8 cellular contexts compared by ENCODE assay signal in the genomic region with DNA sequence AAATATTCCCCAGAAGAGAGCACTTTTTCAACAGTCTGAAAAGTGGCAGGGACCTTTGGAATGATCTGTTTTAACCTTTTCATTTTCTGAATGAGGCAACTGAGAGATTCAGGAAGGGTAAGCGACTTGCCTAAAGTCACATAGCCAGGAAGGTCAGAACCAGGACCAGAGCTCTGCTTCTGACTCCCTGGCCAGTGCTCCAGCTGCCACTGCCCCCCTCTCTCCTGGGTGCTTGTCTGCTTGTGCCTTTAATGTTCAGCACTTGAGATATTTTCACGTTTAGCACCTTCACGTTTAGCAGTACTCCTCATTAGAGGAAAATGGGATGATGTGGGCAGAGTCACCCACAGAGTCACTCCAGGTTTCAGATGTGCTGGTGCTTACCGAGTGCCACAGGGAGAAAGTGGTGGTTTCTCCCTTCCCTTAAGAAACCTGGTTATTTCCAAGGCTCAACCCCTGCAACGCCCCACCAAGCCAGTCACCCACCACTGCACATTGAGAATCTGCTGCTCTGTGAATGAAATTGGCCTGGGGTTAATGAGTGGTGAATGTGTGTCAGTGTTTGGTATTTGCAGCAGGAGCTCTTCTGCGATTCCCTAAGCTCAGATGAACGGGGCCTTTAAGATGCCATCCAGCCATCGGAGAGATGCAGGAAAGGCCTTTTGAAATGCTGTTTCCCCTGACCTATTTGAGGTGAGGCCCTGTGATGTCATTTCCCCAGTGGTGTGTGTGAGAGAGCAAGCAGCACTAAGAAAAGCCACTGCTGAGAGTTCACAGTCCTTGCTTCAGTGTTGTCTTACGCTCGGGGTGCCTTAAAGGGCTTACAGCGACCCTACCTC.
DNase-seq lines count a peak whose midpoint lies in the region; ATAC-seq and TF ChIP-seq lines count a peak whose summit lies in the region.

No MANE protein-coding gene starts in this region.

- H3K9me3 ChIP-seq in Karpas-422 (ENCODE audit: low read length) (no peaks in the 10 kb centered on the region), heart right ventricle (no peaks in the 10 kb centered on the region), skeletal muscle tissue (ENCODE audit: control insufficient read depth in 3 of 3, low read length in 3 of 3) (no peaks in the 10 kb centered on the region)

- H3K79me2 ChIP-seq in Karpas-422 (ENCODE audit: low read length) = no peaks in the 10 kb centered on the region

- H3K9ac ChIP-seq in Karpas-422 (ENCODE audit: low read length) = peak overlapping the region; percentile 47
- peak overlapping the region; percentile 43 to 71 (median 54) for H3K9ac ChIP-seq in skeletal muscle tissue (ENCODE audit: low read depth in 1 of 3, low read length in 3 of 3)

- peak; percentile 79 for ATAC-seq in activated T-helper 17 cell treated with anti-CD3 and anti-CD28 coated beads, Interleukin-2, amount 50 U/mL, for 72 hours (replicated peaks)
- peak; percentile 24 to 77 (median 66) for ATAC-seq in heart right ventricle
- no peak for ATAC-seq in HG02973 (IDR thresholded peaks at IDR 0.05; ENCODE audit: unreplicated experiment)

- no peak for TF ChIP-seq CTCF in heart right ventricle (IDR thresholded peaks at IDR 0.05)

- H2AFZ ChIP-seq in Karpas-422 (ENCODE audit: low read length) = no peak overlapping the region

- peaks cover 85% of the 10 kb centered on the region for H3K4me1 Mint-ChIP-seq in activated T-helper 17 cell treated with anti-CD3 and anti-CD28 coated beads, Interleukin-2, amount 50 U/mL, for 72 hours

- no peaks in the 10 kb centered on the region for H3K36me3 ChIP-seq in Karpas-422 (ENCODE audit: insufficient read depth, low read length)
- peaks cover 0 to 7% (median 0%) of the 10 kb centered on the region in 9 donors for H3K36me3 ChIP-seq in heart right ventricle
- H3K36me3 ChIP-seq in skeletal muscle tissue (ENCODE audit: control insufficient read depth in 3 of 3, insufficient read depth in 3 of 3, low read length in 3 of 3) = peaks cover 0 to under 1% (median 0%) of the 10 kb centered on the region in 3 donors

- peaks cover 66% of the 10 kb centered on the region for H4K20me1 ChIP-seq in Karpas-422 (ENCODE audit: insufficient read depth, low read depth, low read length)

- H3K4me3 Mint-ChIP-seq in activated T-helper 17 cell treated with anti-CD3 and anti-CD28 coated beads, Interleukin-2, amount 50 U/mL, for 72 hours = peak overlapping the region; percentile 99

- intact Hi-C loops in heart right ventricle (cut with DNase I) = no loop called here

- H3K27ac ChIP-seq in Karpas-422 (ENCODE audit: low read length) = no peak overlapping the region
- peak overlapping the region; percentile 63 to 89 (median 80) for H3K27ac ChIP-seq in heart right ventricle
- H3K27ac ChIP-seq in skeletal muscle tissue (ENCODE audit: low read depth, low read length) = peak overlapping the region; percentile 69

- no peaks in the 10 kb centered on the region for H3K9me2 ChIP-seq in Karpas-422 (replicated peaks; ENCODE audit: insufficient read depth, low read length)

- peak overlapping the region; percentile 69 for H3K4me2 ChIP-seq in Karpas-422 (ENCODE audit: low read depth, low read length, poor library complexity, severe bottlenecking)

- H3K9me3 Mint-ChIP-seq in activated T-helper 17 cell treated with anti-CD3 and anti-CD28 coated beads, Interleukin-2, amount 50 U/mL, for 72 hours = no peaks in the 10 kb centered on the region

- DNase-seq in activated gamma-delta T cell treated with Interleukin-2 at 50 U/mL for 16 hours = peak; percentile 65
- DNase-seq in activated gamma-delta T cell (lab: John Stamatoyannopoulos, UW) = no peak
- peak; percentile 83 for DNase-seq in Karpas-422
- DNase-seq in heart right ventricle = peak in 1 of 2 donors; percentile 51
- DNase-seq in NCI-H2196 (lab: John Stamatoyannopoulos, UW; ENCODE audit: unreplicated experiment) = no peak

- WGBS in heart right ventricle, 2 donors = 57 to 63% methylated on average over 11 of the region's 11 CpGs

- H3K27me3 ChIP-seq in Karpas-422 (ENCODE audit: low read length) = no peaks in the 10 kb centered on the region
- H3K27me3 ChIP-seq in heart right ventricle = no peaks in the 10 kb centered on the region
- no peaks in the 10 kb centered on the region for H3K27me3 ChIP-seq in skeletal muscle tissue (ENCODE audit: control insufficient read depth in 3 of 3, insufficient read depth in 3 of 3, low read length in 3 of 3)

- H3K4me1 ChIP-seq in Karpas-422 (ENCODE audit: low read length) (peaks cover 21% of the 10 kb centered on the region), heart right ventricle (peaks cover 22 to 86% (median 74%) of the 10 kb centered on the region in 9 donors), skeletal muscle tissue (ENCODE audit: control insufficient read depth in 3 of 3, insufficient read depth in 3 of 3, low read length in 3 of 3) (peaks cover 82 to 88% (median 86%) of the 10 kb centered on the region in 3 donors)

- H3K27ac Mint-ChIP-seq in activated T-helper 17 cell treated with anti-CD3 and anti-CD28 coated beads, Interleukin-2, amount 50 U/mL, for 72 hours = peak overlapping the region; percentile 99

- H3K27me3 Mint-ChIP-seq in activated T-helper 17 cell treated with anti-CD3 and anti-CD28 coated beads, Interleukin-2, amount 50 U/mL, for 72 hours = no peaks in the 10 kb centered on the region

- H3K4me3 ChIP-seq in Karpas-422 (ENCODE audit: low read length) (peak overlapping the region; percentile 32; the same call in 1 of the 2 replicates), heart right ventricle (peak overlapping the region in 3 of 10 donors; percentile 11 to 17 (median 12)), skeletal muscle tissue (ENCODE audit: low read length in 3 of 3) (peak overlapping the region in 1 of 3 donors; percentile 37)

- peaks cover 65% of the 10 kb centered on the region for H3K36me3 Mint-ChIP-seq in activated T-helper 17 cell treated with anti-CD3 and anti-CD28 coated beads, Interleukin-2, amount 50 U/mL, for 72 hours (ENCODE audit: low read depth)

Comparison
In these comparisons a context has a peak if more than half of its experiments do, and no peak if none do; other contexts are left out.
1. DNase-seq: peak in activated gamma-delta T cell treated with Interleukin-2 at 50 U/mL for 16 hours (single experiment) and Karpas-422 (single experiment); none in activated gamma-delta T cell (single experiment) and NCI-H2196 (single experiment).